8 cellular contexts compared by ENCODE assay signal in the genomic region with DNA sequence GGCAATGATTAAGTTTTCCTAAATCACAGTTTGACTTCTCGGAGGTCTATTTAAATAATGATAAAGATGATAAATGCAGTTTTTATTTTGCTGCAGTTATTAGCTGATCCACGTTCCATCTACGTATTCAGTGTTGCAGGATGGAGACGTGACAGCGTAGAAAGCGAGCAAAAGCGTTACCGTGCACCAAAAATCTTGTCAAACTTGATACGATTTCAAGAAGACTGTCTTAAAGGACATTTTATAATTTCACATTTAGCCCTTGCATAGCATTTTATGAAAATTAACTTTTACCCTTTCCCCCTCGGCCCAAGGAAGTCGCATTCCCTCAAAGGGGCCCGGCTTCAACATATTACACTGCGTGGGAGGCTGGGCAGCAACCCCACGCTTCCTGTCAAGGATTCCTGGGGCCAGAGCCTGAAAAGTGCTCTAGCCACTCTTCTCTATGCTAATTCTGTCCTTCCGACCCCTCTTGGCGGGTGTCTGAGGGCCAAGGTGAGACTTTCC. TPM values are rescaled to one million over a fixed set of nuclear protein-coding genes. Genes with fewer than 3 reads are reported as not detected.
DNase-seq lines count a peak whose midpoint lies in the region; ATAC-seq and TF ChIP-seq lines count a peak whose summit lies in the region.

No MANE protein-coding gene starts in this region.

- no peak overlapping the region for H3K23ac ChIP-seq in mesendoderm (ENCODE audit: low read length)

- H4K8ac ChIP-seq in mesendoderm (ENCODE audit: low read depth, low read length): peak overlapping the region; percentile 59

- H3K9me3 ChIP-seq in aorta (ENCODE audit: control insufficient read depth, low read length): no peaks in the 10 kb centered on the region

- H3K27me3 ChIP-seq in mesendoderm (ENCODE audit: insufficient read depth, low read length, poor library complexity) (peaks cover 21% of the 10 kb centered on the region), aorta (ENCODE audit: control insufficient read depth in 1 of 2, insufficient read depth in 2 of 2, low read length in 1 of 2) (no peaks in the 10 kb centered on the region)

- H3K4me2 ChIP-seq in mesendoderm (ENCODE audit: low read length): peak overlapping the region; percentile 39

- peak overlapping the region; percentile 73 for H3K18ac ChIP-seq in mesendoderm (ENCODE audit: low read length)

- H3K4me1 ChIP-seq in mesendoderm (ENCODE audit: control insufficient read depth, low read depth, low read length): peaks cover 4% of the 10 kb centered on the region
- no peaks in the 10 kb centered on the region for H3K4me1 ChIP-seq in aorta (ENCODE audit: control insufficient read depth in 1 of 2, insufficient read depth in 2 of 2, low read length in 2 of 2)

- intact Hi-C loops in Right ventricle myocardium inferior (cut with DNase I): no loop called here
- intact Hi-C loops in cardiac septum (cut with DNase I): loop anchor here (5.0 kb wide), 1 partner anchor 40 kb away; no protein-coding TSS in a partner anchor
- intact Hi-C loops in aorta (cut with DNase I): no loop called here

- ATAC-seq in Right ventricle myocardium inferior (peak; percentile 17), aorta (ENCODE audit: low FRiP score) (peak; percentile 44), GM21576 (IDR thresholded peaks at IDR 0.05; ENCODE audit: unreplicated experiment) (no peak)

- H3K27ac ChIP-seq in mesendoderm (ENCODE audit: low read depth, low read length): peak overlapping the region; percentile 41
- H3K27ac ChIP-seq in aorta (ENCODE audit: low read depth in 1 of 2, low read length in 2 of 2): peak overlapping the region; percentile 88 to 90

- H2BK120ac ChIP-seq in mesendoderm (ENCODE audit: low read depth, low read length): no peak overlapping the region

- no peak overlapping the region for H4K5ac ChIP-seq in mesendoderm (ENCODE audit: low read length)

- no peak overlapping the region for H2BK5ac ChIP-seq in mesendoderm (ENCODE audit: low read length)

- H3K4me3 ChIP-seq in cardiac fibroblast (replicated peaks in 1 of 2; ENCODE audit: low read depth in 2 of 2, low read length in 2 of 2) (peak overlapping the region; percentile 80 to 84), mesendoderm (ENCODE audit: low read length) (peak overlapping the region; percentile 54), aorta (ENCODE audit: low read length in 2 of 2) (peak overlapping the region; percentile 24 to 54)

- WGBS in mesendoderm (ENCODE audit: extremely low coverage, insufficient coverage, low lambda C conversion rate): no CpG with 5 or more reads among the region's 16 CpGs
- 55 to 62% methylated on average over 16 of the region's 16 CpGs for WGBS in aorta, 2 donors

- TF ChIP-seq CTCF in cardiac fibroblast (IDR thresholded peaks at IDR 0.05; ENCODE audit: low read depth, low read length): no peak

- DNase-seq in Right ventricle myocardium inferior (ENCODE audit: missing footprints): no peak
- no peak for DNase-seq in cardiac septum (ENCODE audit: low spot score)
- DNase-seq in cardiac fibroblast (ENCODE audit: low read depth in 2 of 2): no peak
- no peak for DNase-seq in mesendoderm
- DNase-seq in aorta: no peak
- no peak for DNase-seq in NCI-H1694 (lab: John Stamatoyannopoulos, UW)
- DNase-seq in islet precursor cell: no peak

- peak overlapping the region; percentile 81 for H3K9ac ChIP-seq in mesendoderm (ENCODE audit: low read length)

- no peaks in the 10 kb centered on the region for H3K79me2 ChIP-seq in mesendoderm (ENCODE audit: control insufficient read depth, insufficient read depth, low read length)

- no peaks in the 10 kb centered on the region for H3K79me1 ChIP-seq in mesendoderm (ENCODE audit: low read length)

- H2BK15ac ChIP-seq in mesendoderm (replicated peaks; ENCODE audit: low read depth): no peak overlapping the region

- H2AK5ac ChIP-seq in mesendoderm (ENCODE audit: low read length): no peak overlapping the region

- peak overlapping the region; percentile 93 for H3K56ac ChIP-seq in mesendoderm (ENCODE audit: low read length)

- H3K36me3 ChIP-seq in mesendoderm (ENCODE audit: control insufficient read depth, insufficient read depth, low read length): no peaks in the 10 kb centered on the region
- no peaks in the 10 kb centered on the region for H3K36me3 ChIP-seq in aorta (ENCODE audit: control insufficient read depth in 1 of 2, insufficient read depth in 2 of 2, low read length in 1 of 2)

- no peak overlapping the region for H3K4ac ChIP-seq in mesendoderm (ENCODE audit: low read depth, low read length)

RNA-seq across cellular contexts. Expression of a gene that starts 7.1 kb away (rescaled TPM):
- total RNA-seq in Right ventricle myocardium inferior: 22.2 TPM
- 30.7 TPM for total RNA-seq in cardiac septum
- polyA plus RNA-seq in mesendoderm (2013, experiment 1 of 2): 0.86 TPM
- polyA plus RNA-seq in mesendoderm (2013, experiment 2 of 2): 0.77 TPM
- 10 to 100 TPM; 46.2 to 50.0 TPM for total RNA-seq in aorta
- polyA plus RNA-seq in aorta: 10 to 100 TPM in 1 of 2 donors, 1 to 10 TPM in 1; 5.2 to 14.0 TPM

RNA-seq across cellular contexts. Expression of a gene that starts 18.9 kb away (rescaled TPM):
- 10.1 TPM for total RNA-seq in Right ventricle myocardium inferior
- 15.9 TPM for total RNA-seq in cardiac septum
- polyA plus RNA-seq in mesendoderm (2013, experiment 1 of 2): 0.04 TPM
- polyA plus RNA-seq in mesendoderm (2013, experiment 2 of 2): 0.04 TPM
- 10 to 100 TPM; 26.5 to 29.1 TPM for total RNA-seq in aorta
- 10 to 100 TPM; 12.9 to 20.7 TPM for polyA plus RNA-seq in aorta
